In genomic region chr12:122203301-122203967, GRCh38 we compare ENCODE assay signal across 9 cellular contexts. TPM values are rescaled to one million over a fixed set of nuclear protein-coding genes. Genes with fewer than 3 reads are reported as not detected.
DNase-seq lines count a peak whose midpoint lies in the region; ATAC-seq and TF ChIP-seq lines count a peak whose summit lies in the region.
"Had no signal": no experiment of that assay in that cellular context is flagged by ENCODE, and none has a peak within 500 bp of the region (broad histone marks: within the 10 kb centered on the region; RNA-seq: fewer than 3 reads in every experiment).

Gene B3GNT4, plus strand, starts transcription at chr12:122203709. Its CDS starts 910 bp downstream, at chr12:122204619.

- H3K27ac Mint-ChIP-seq in naive B cell = peak within 1 kb of the TSS in 1 of 6 donors; percentile 32

- DNase-seq in NCI-H2081 (lab: John Stamatoyannopoulos, UW) (peak; percentile 69 to 70), NCI-H2081 treated with DMSO at 0.1 percent for 48 hours (lab: John Stamatoyannopoulos, UW) (no peak), NCI-H345 treated with DMSO at 0.1 percent for 48 hours (lab: John Stamatoyannopoulos, UW; ENCODE audit: unreplicated experiment) (peak; percentile 57), epithelial cell of esophagus (ENCODE audit: low read depth) (peak; percentile 78), naive B cell (peak; percentile 41)
- peak; percentile 21 for DNase-seq in activated CD8-positive, alpha-beta memory T cell treated with anti-CD3 and anti-CD28 coated beads, Interleukin-2, amount 50 U/mL, for 24 hours (ENCODE audit: extremely low read depth)
- peak; percentile 22 to 71 (median 66) for DNase-seq in stimulated activated naive CD4-positive, alpha-beta T cell (lab: John Stamatoyannopoulos, UW)
- DNase-seq: DND-41 had no signal

- peaks cover 9 to 42% (median 41%) of the 10 kb centered on the region in 3 donors for H3K27me3 Mint-ChIP-seq in naive B cell

- peak; percentile 55 to 57 for ATAC-seq in naive B cell (ENCODE audit: low read depth in 2 of 2)
- no peak for ATAC-seq in HG02678 (IDR thresholded peaks at IDR 0.05; ENCODE audit: unreplicated experiment)

- no peak for TF ChIP-seq CTCF in epithelial cell of esophagus (IDR thresholded peaks at IDR 0.05; ENCODE audit: insufficient read depth, low read depth, low read length, missing control alignments)

- peak within 1 kb of the TSS; percentile 61 for H3K4me3 ChIP-seq in epithelial cell of esophagus (ENCODE audit: low read length)

- peak within 1 kb of the TSS; percentile 77 to 89 (median 82) for H3K4me3 Mint-ChIP-seq in naive B cell

- H3K9me3 Mint-ChIP-seq in naive B cell = no peaks in the 10 kb centered on the region

- H3K36me3 Mint-ChIP-seq in naive B cell = peaks cover 5 to 6% of the 10 kb centered on the region in 2 donors

- peaks cover 9 to 23% (median 17%) of the 10 kb centered on the region in 3 donors for H3K4me1 Mint-ChIP-seq in naive B cell

RNA-seq across cellular contexts. Expression of gene B3GNT4, which starts in this region (rescaled TPM):
- under 1 TPM in 3 of 6 donors, not detected in 3; 0.54 to 0.84 (median 0.56) TPM for polyA plus RNA-seq in naive B cell (ENCODE audit: low read depth in 6 of 6)

Comparison
In these comparisons a context has a peak if more than half of its experiments do, and no peak if none do; other contexts are left out.
1. Peak in DNase-seq and ATAC-seq in naive B cell; RNA of the gene not detected or under 1 TPM.